ENCODE assay signal across 8 cellular contexts in the genomic region with DNA sequence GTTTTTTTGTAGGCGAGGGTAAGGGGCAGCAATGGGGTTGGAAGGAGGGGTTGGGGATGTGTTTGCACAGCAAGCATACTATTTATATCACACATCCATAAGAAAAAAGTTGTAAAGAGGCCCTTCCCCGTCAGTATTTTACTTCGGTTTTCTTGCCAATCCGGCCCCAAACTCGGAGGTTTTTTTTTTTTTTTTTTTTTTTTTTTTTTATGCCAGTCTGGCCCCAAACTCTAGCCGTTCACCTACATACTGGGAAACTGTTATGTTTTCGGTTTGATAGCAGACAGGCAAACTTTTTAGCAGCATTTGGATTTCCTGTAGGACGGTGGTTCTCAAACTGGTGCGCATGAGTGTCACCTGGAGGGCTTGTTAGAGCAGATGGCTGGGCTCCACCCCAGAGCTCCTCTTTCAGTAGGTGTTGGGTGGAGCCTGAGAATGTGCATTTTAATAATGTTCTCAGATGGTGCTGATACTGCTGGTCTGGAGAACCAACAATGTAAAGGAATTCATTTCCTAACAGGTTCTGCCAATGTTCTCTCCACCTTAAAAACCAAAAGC.
DNase-seq lines count a peak whose midpoint lies in the region; ATAC-seq, FAIRE-seq and TF ChIP-seq lines count a peak whose summit lies in the region.

No MANE protein-coding gene starts in this region.

- no peaks in the 10 kb centered on the region for H3K4me1 Mint-ChIP-seq in astrocyte (ENCODE audit: low read depth, unreplicated experiment)
- H3K4me1 Mint-ChIP-seq in memory B cell = peaks cover 13% of the 10 kb centered on the region

- H3K36me3 Mint-ChIP-seq in astrocyte (ENCODE audit: low read depth, unreplicated experiment) (no peaks in the 10 kb centered on the region), memory B cell (no peaks in the 10 kb centered on the region)

- no peak for DNase-seq in BJ (ENCODE audit: low read depth)
- DNase-seq in Karpas-422 = peak; percentile 56
- no peak for DNase-seq in astrocyte (ENCODE audit: low read depth)
- no peak for DNase-seq in memory B cell (ENCODE audit: low spot score in 2 of 2)
- DNase-seq in stimulated activated CD8-positive, alpha-beta memory T cell treated with anti-CD3 and anti-CD28 coated beads, Interleukin-4, amount 100 ng/mL, for 48 hours = no peak
- no peak for DNase-seq in epidermal melanocyte (ENCODE audit: insufficient read length, low spot score)

- no peaks in the 10 kb centered on the region for H4K20me1 ChIP-seq in Karpas-422 (ENCODE audit: insufficient read depth, low read depth, low read length)
- H4K20me1 ChIP-seq in astrocyte (ENCODE audit: insufficient read depth, low read length) = no peaks in the 10 kb centered on the region

- H3K79me2 ChIP-seq in Karpas-422 (ENCODE audit: low read length) (no peaks in the 10 kb centered on the region), astrocyte (ENCODE audit: insufficient read depth, low read length) (no peaks in the 10 kb centered on the region)

- H3K9me2 ChIP-seq in Karpas-422 (replicated peaks; ENCODE audit: insufficient read depth, low read length) = no peaks in the 10 kb centered on the region

- H3K27ac Mint-ChIP-seq in astrocyte (ENCODE audit: unreplicated experiment) (peak overlapping the region; percentile 50), memory B cell (no peak overlapping the region)

- no peaks in the 10 kb centered on the region for H3K9me3 Mint-ChIP-seq in astrocyte (ENCODE audit: unreplicated experiment)
- H3K9me3 Mint-ChIP-seq in memory B cell = no peaks in the 10 kb centered on the region

- no peak for TF ChIP-seq CTCF in BJ (IDR thresholded peaks at IDR 0.05; ENCODE audit: insufficient read depth, low read depth, low read length)
- TF ChIP-seq CTCF in astrocyte (IDR thresholded peaks at IDR 0.05; ENCODE audit: insufficient read depth, low read depth, low read length) = no peak

- H2AFZ ChIP-seq in Karpas-422 (ENCODE audit: low read length) (no peak overlapping the region; the same call in 1 of the 2 replicates), astrocyte (ENCODE audit: low read depth, low read length) (peak overlapping the region; percentile 96)

- no peak for FAIRE-seq in astrocyte (lab: Jason Lieb, UNC)

- ATAC-seq in memory B cell (ENCODE audit: low read depth) (peak; percentile 6), GM19023 (IDR thresholded peaks at IDR 0.05; ENCODE audit: unreplicated experiment) (no peak), HG03469 (IDR thresholded peaks at IDR 0.05; ENCODE audit: unreplicated experiment) (no peak)

- H3K27ac ChIP-seq in Karpas-422 (ENCODE audit: low read length) (no peak overlapping the region), astrocyte (ENCODE audit: low read depth, low read length) (no peak overlapping the region)

- H3K27me3 ChIP-seq in BJ (ENCODE audit: control insufficient read depth, insufficient read depth, low read length) (no peaks in the 10 kb centered on the region), Karpas-422 (ENCODE audit: low read length) (no peaks in the 10 kb centered on the region), astrocyte (ENCODE audit: insufficient read depth, low read length) (no peaks in the 10 kb centered on the region)

- H3K4me3 ChIP-seq in BJ (ENCODE audit: low read depth, low read length) (peak overlapping the region; percentile 49), Karpas-422 (ENCODE audit: low read length) (peak overlapping the region; percentile 54), astrocyte (ENCODE audit: insufficient read depth, low read depth, low read length) (peak overlapping the region; percentile 68)

- H3K9ac ChIP-seq in Karpas-422 (ENCODE audit: low read length) (peak overlapping the region; percentile 44), astrocyte (ENCODE audit: low read length) (peak overlapping the region; percentile 83)

- H3K9me3 ChIP-seq in Karpas-422 (ENCODE audit: low read length) = no peaks in the 10 kb centered on the region
- H3K9me3 ChIP-seq in astrocyte (ENCODE audit: insufficient read depth, low read depth, low read length) = no peaks in the 10 kb centered on the region

- H3K27me3 Mint-ChIP-seq in astrocyte (ENCODE audit: low read depth, unreplicated experiment) (peaks cover 12% of the 10 kb centered on the region), memory B cell (peaks cover 12% of the 10 kb centered on the region)

- CTCF ChIA-PET in BJ (lab: Yijun Ruan, JAX) = interaction anchor here (0.6 to 5.1 kb wide), 33 partner anchors 9 to 852 kb away, joined by 3 to 72 read pairs (median 4); a partner anchor contains a TSS

- H3K4me1 ChIP-seq in Karpas-422 (ENCODE audit: low read length) (peaks cover 18% of the 10 kb centered on the region), astrocyte (ENCODE audit: insufficient read depth, low read length) (peaks cover 6% of the 10 kb centered on the region)

- H3K36me3 ChIP-seq in BJ (ENCODE audit: control insufficient read depth, insufficient read depth, low read length) (no peaks in the 10 kb centered on the region), Karpas-422 (ENCODE audit: insufficient read depth, low read length) (no peaks in the 10 kb centered on the region), astrocyte (ENCODE audit: insufficient read depth, low read length) (no peaks in the 10 kb centered on the region)

- peak overlapping the region; percentile 90 for H3K4me3 Mint-ChIP-seq in astrocyte (ENCODE audit: unreplicated experiment)
- H3K4me3 Mint-ChIP-seq in memory B cell = peak overlapping the region; percentile 88

- H3K4me2 ChIP-seq in Karpas-422 (ENCODE audit: low read depth, low read length, poor library complexity, severe bottlenecking) (peak overlapping the region; percentile 73), astrocyte (ENCODE audit: low read length) (peak overlapping the region; percentile 99)

- POLR2A ChIA-PET in BJ (lab: Charles Lee) = interaction anchor here (1.2 kb wide), 2 partner anchors 34 to 125 kb away, joined by 3 to 8 read pairs; a partner anchor contains a TSS
